31 cellular contexts compared by ENCODE assay signal in the genomic region with DNA sequence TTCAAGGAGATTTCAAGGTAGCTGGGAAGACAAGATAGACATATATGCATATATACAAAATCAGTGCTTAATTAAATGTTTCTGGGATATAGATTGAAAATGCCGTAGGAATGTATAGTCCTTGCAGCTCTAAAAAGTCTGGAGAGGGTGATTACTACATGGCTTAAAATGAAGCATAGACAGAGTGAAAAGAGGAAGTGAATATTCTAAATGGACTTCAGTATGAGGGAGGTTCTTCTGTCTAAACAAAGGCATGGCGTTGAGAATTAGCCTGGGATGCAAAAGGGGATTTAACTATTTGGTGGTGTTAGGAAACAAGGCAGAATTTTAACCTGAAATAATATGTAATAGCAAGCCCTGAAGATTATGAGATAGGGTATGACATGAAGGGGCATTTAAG.
"Had no signal": no experiment of that assay in that cellular context is flagged by ENCODE, and none has a peak within 500 bp of the region (broad histone marks: within the 10 kb centered on the region; RNA-seq: fewer than 3 reads in every experiment).

No MANE protein-coding gene starts in this region.

- H3K27ac Mint-ChIP-seq: activated naive CD4-positive, alpha-beta T cell treated with anti-CD3 and anti-CD28 coated beads for 36 hours; activated naive CD8-positive, alpha-beta T cell treated with anti-CD3 and anti-CD28 coated beads for 36 hours; activated T-helper 1 cell treated with anti-CD3 and anti-CD28 coated beads, Interleukin-12 subunit alpha, Interleukin-12 subunit beta, Interleukin-2, Interleukin-4 antibody, amounts not matched to agents 30 ng/mL and 10 ng/mL and 1 ng/mL, durations not matched to agents 14 hours and 24 hours and 36 hours; brain; natural killer cell; neural progenitor cell had no signal

- H3K27ac ChIP-seq: ascending aorta, cardiac muscle cell, colonic mucosa, epithelial cell of prostate, esophagus squamous epithelium, heart right ventricle, lower lobe of right lung, neural progenitor cell, tibial nerve, VCaP had no signal

- H3K36me3 Mint-ChIP-seq: activated naive CD8-positive, alpha-beta T cell treated with anti-CD3 and anti-CD28 coated beads for 36 hours; brain; natural killer cell; neural progenitor cell had no signal

- H3K4me3 Mint-ChIP-seq: activated naive CD4-positive, alpha-beta T cell treated with anti-CD3 and anti-CD28 coated beads for 36 hours; activated naive CD8-positive, alpha-beta T cell treated with anti-CD3 and anti-CD28 coated beads for 36 hours; activated T-helper 1 cell treated with anti-CD3 and anti-CD28 coated beads, Interleukin-12 subunit alpha, Interleukin-12 subunit beta, Interleukin-2, Interleukin-4 antibody, amounts not matched to agents 30 ng/mL and 10 ng/mL and 1 ng/mL, durations not matched to agents 14 hours and 24 hours and 36 hours; brain; natural killer cell; neural progenitor cell had no signal

- H3K27me3 Mint-ChIP-seq: brain had no signal

- H3K9me3 Mint-ChIP-seq: activated naive CD4-positive, alpha-beta T cell treated with anti-CD3 and anti-CD28 coated beads for 36 hours; activated naive CD8-positive, alpha-beta T cell treated with anti-CD3 and anti-CD28 coated beads for 36 hours; activated T-helper 1 cell treated with anti-CD3 and anti-CD28 coated beads, Interleukin-12 subunit alpha, Interleukin-12 subunit beta, Interleukin-2, Interleukin-4 antibody, amounts not matched to agents 30 ng/mL and 10 ng/mL and 1 ng/mL, durations not matched to agents 14 hours and 24 hours and 36 hours; brain; natural killer cell; neural progenitor cell had no signal

- H3K27me3 ChIP-seq: ascending aorta, cardiac muscle cell, colonic mucosa, esophagus squamous epithelium, neural progenitor cell, tibial nerve had no signal

- H2AFZ ChIP-seq: neural progenitor cell had no signal

- H3K4me1 ChIP-seq: ascending aorta, colonic mucosa, esophagus squamous epithelium, heart right ventricle, lower lobe of right lung, neural progenitor cell, tibial nerve had no signal

- H3K9me3 ChIP-seq: ascending aorta, colonic mucosa, esophagus squamous epithelium, heart right ventricle, lower lobe of right lung, tibial nerve had no signal

- DNase-seq: activated CD4-positive, alpha-beta T cell treated with anti-CD3 and anti-CD28 coated beads for 4 hours; activated CD4-positive, alpha-beta T cell treated with anti-CD3 and anti-CD28 coated beads, Interleukin-2, amount 50 U/mL, for 4 hours; activated CD8-positive, alpha-beta memory T cell treated with anti-CD3 and anti-CD28 coated beads for 24 hours; activated effector memory CD4-positive, alpha-beta T cell treated with anti-CD3 and anti-CD28 coated beads, Interleukin-2, amount 50 U/mL, for 16 hours; activated naive CD4-positive, alpha-beta T cell treated with anti-CD3 and anti-CD28 coated beads for 36 hours; activated naive CD8-positive, alpha-beta T cell treated with anti-CD3 and anti-CD28 coated beads for 36 hours; cerebellar nuclear complex; colonic mucosa; effector CD8-positive, alpha-beta T cell; esophagus squamous epithelium; foreskin melanocyte; heart right ventricle; lower lobe of right lung; mesenchymal stem cell; natural killer cell; occipital lobe; right cardiac atrium; stimulated activated CD4-positive, alpha-beta T cell treated with anti-CD3 and anti-CD28 coated beads, Interleukin-15, amount 100 ng/mL, for 24 hours; stimulated activated CD4-positive, alpha-beta T cell treated with anti-CD3 and anti-CD28 coated beads, Interleukin-2, amount 100 ng/mL, for 24 hours; stimulated activated naive CD4-positive, alpha-beta T cell treated with Interleukin-2 at 50 U/mL for 16 hours had no signal

- H3K36me3 ChIP-seq: ascending aorta, cardiac muscle cell, colonic mucosa, esophagus squamous epithelium, heart right ventricle, lower lobe of right lung, neural progenitor cell, tibial nerve had no signal

- H3K4me3 ChIP-seq: ascending aorta, cardiac muscle cell, colonic mucosa, esophagus squamous epithelium, heart right ventricle, lower lobe of right lung, neural progenitor cell, tibial nerve had no signal

- H3K4me1 Mint-ChIP-seq: activated naive CD8-positive, alpha-beta T cell treated with anti-CD3 and anti-CD28 coated beads for 36 hours; natural killer cell; neural progenitor cell had no signal

- H3K9ac ChIP-seq: neural progenitor cell had no signal

- H3K4me2 ChIP-seq: neural progenitor cell had no signal

- ATAC-seq: heart right ventricle, left lobe of liver, lower lobe of right lung, natural killer cell, right cardiac atrium had no signal

- FAIRE-seq: endometrium, TTC549 had no signal
